8 cellular contexts compared by ENCODE assay signal in genomic region chr6:50128420-50129005, GRCh38.
A peak's percentile ranks its signal among the peaks of the same experiment; 100 is the strongest.
DNase-seq lines count a peak whose midpoint lies in the region; ATAC-seq and TF ChIP-seq lines count a peak whose summit lies in the region.

No MANE protein-coding gene starts in this region.

- H3K36me3 ChIP-seq in thyroid gland: no peaks in the 10 kb centered on the region

- 1 to 2% methylated on average over 2 of the region's 2 CpGs for WGBS in thyroid gland, 2 donors

- no peaks in the 10 kb centered on the region for H3K27me3 ChIP-seq in thyroid gland

- TF ChIP-seq CTCF in epithelial cell of esophagus (IDR thresholded peaks at IDR 0.05; ENCODE audit: insufficient read depth, low read depth, low read length, missing control alignments) (peak; percentile 23), thyroid gland (IDR thresholded peaks at IDR 0.05) (peak in 5 of 6 experiments; percentile 14 to 60 (median 29))

- no peaks in the 10 kb centered on the region for H3K4me1 ChIP-seq in thyroid gland

- DNase-seq in NCI-H82 (lab: John Stamatoyannopoulos, UW): peak; percentile 39
- no peak for DNase-seq in NCI-H82 treated with DMSO at 0.1 percent for 48 hours (lab: John Stamatoyannopoulos, UW; ENCODE audit: unreplicated experiment)
- peak; percentile 19 for DNase-seq in NCI-H748 treated with DMSO at 0.1 percent for 48 hours (lab: John Stamatoyannopoulos, UW)
- peak; percentile 19 for DNase-seq in epithelial cell of esophagus (ENCODE audit: low read depth)
- DNase-seq in thyroid gland: no peak
- no peak for DNase-seq in activated CD4-positive, alpha-beta T cell treated with anti-CD3 and anti-CD28 coated beads, Interleukin-2, amount 50 U/mL, for 1 hour
- DNase-seq in left colon: no peak
- no peak for DNase-seq in central memory CD4-positive, alpha-beta T cell

- intact Hi-C loops in thyroid gland (cut with DNase I): loop anchor here (10.0 kb wide), 1 partner anchor 476 kb away; no protein-coding TSS in a partner anchor
- intact Hi-C loops in left colon (cut with DNase I, micrococcal nuclease): loop anchor here in 1 of 2 donors (5.0 to 10.0 kb wide), 2 partner anchors 474 to 666 kb away; no protein-coding TSS in a partner anchor

- H3K9me3 ChIP-seq in thyroid gland: no peaks in the 10 kb centered on the region

- no peak overlapping the region for H3K27ac ChIP-seq in thyroid gland

- no peak overlapping the region for H3K4me3 ChIP-seq in epithelial cell of esophagus (ENCODE audit: low read length)
- H3K4me3 ChIP-seq in thyroid gland (replicated peaks in 1 of 3): no peak overlapping the region

- no peak for ATAC-seq in left colon

- no peak for TF ChIP-seq POLR2A in thyroid gland (IDR thresholded peaks at IDR 0.05)

Comparison
In these comparisons a context has a peak if more than half of its experiments do, and no peak if none do; other contexts are left out.
1. DNase-seq: peak in NCI-H82 (single experiment), NCI-H748 treated with DMSO at 0.1 percent for 48 hours (single experiment) and epithelial cell of esophagus (single experiment); none in NCI-H82 treated with DMSO at 0.1 percent for 48 hours (single experiment), thyroid gland (0 of 2), activated CD4-positive, alpha-beta T cell treated with anti-CD3 and anti-CD28 coated beads, Interleukin-2, amount 50 U/mL, for 1 hour (single experiment), left colon (0 of 2) and central memory CD4-positive, alpha-beta T cell (single experiment).